22 cellular contexts compared by ENCODE assay signal in genomic region chr2:172849519-172850217, GRCh38.
"Had no signal": no experiment of that assay in that cellular context is flagged by ENCODE, and none has a peak within 500 bp of the region (broad histone marks: within the 10 kb centered on the region; RNA-seq: fewer than 3 reads in every experiment).

No MANE protein-coding gene starts in this region.

- H3K36me3 ChIP-seq: neural progenitor cell, sigmoid colon, stomach, thoracic aorta, transverse colon had no signal

- H3K36me3 Mint-ChIP-seq: natural killer cell, neural progenitor cell had no signal

- H2AFZ ChIP-seq: neural progenitor cell, parathyroid adenoma had no signal

- H3K4me1 ChIP-seq: foreskin keratinocyte, neural progenitor cell, parathyroid adenoma, psoas muscle, sigmoid colon, transverse colon had no signal

- H3K27ac ChIP-seq: foreskin keratinocyte, neural progenitor cell, parathyroid adenoma, psoas muscle, sigmoid colon, skin epidermis, stomach, thoracic aorta, transverse colon had no signal

- H3K79me2 ChIP-seq: parathyroid adenoma had no signal

- H3K27ac Mint-ChIP-seq: dendritic cell treated with granulocyte-macrophage colony-stimulating factor and Interleukin-4, amounts not matched to agents 40 ng/mL and 50 ng/mL, for 4 days; natural killer cell; neural progenitor cell had no signal

- H3K27me3 ChIP-seq: foreskin keratinocyte, neural progenitor cell, sigmoid colon, stomach, transverse colon had no signal

- H3K4me1 Mint-ChIP-seq: natural killer cell had no signal

- H3K9me3 ChIP-seq: psoas muscle, sigmoid colon, thoracic aorta had no signal

- ATAC-seq: foreskin keratinocyte, left colon, natural killer cell, psoas muscle had no signal

- H3K4me3 Mint-ChIP-seq: dendritic cell treated with granulocyte-macrophage colony-stimulating factor and Interleukin-4, amounts not matched to agents 40 ng/mL and 50 ng/mL, for 4 days; natural killer cell; neural progenitor cell had no signal

- DNase-seq: cerebellar nuclear complex; erythroblast; left colon; mammary epithelial cell; natural killer cell; occipital lobe; psoas muscle; retina; sigmoid colon; stimulated activated CD4-positive, alpha-beta T cell treated with anti-CD3 and anti-CD28 coated beads, Interleukin-2, amount 100 ng/mL, for 24 hours; stimulated activated CD4-positive, alpha-beta T cell treated with anti-CD3 and anti-CD28 coated beads, Interleukin-4, amount 100 ng/mL, for 4 hours; stimulated activated naive CD4-positive, alpha-beta T cell; stomach; substantia nigra; transverse colon had no signal

- H3K4me2 ChIP-seq: neural progenitor cell had no signal

- H3K9me3 Mint-ChIP-seq: dendritic cell treated with granulocyte-macrophage colony-stimulating factor and Interleukin-4, amounts not matched to agents 40 ng/mL and 50 ng/mL, for 4 days had no signal

- H3K4me3 ChIP-seq: neural progenitor cell, psoas muscle, sigmoid colon, skin epidermis, stomach, thoracic aorta, transverse colon had no signal

- FAIRE-seq: colon had no signal
